ENCODE assay signal across 19 cellular contexts in the genomic region with DNA sequence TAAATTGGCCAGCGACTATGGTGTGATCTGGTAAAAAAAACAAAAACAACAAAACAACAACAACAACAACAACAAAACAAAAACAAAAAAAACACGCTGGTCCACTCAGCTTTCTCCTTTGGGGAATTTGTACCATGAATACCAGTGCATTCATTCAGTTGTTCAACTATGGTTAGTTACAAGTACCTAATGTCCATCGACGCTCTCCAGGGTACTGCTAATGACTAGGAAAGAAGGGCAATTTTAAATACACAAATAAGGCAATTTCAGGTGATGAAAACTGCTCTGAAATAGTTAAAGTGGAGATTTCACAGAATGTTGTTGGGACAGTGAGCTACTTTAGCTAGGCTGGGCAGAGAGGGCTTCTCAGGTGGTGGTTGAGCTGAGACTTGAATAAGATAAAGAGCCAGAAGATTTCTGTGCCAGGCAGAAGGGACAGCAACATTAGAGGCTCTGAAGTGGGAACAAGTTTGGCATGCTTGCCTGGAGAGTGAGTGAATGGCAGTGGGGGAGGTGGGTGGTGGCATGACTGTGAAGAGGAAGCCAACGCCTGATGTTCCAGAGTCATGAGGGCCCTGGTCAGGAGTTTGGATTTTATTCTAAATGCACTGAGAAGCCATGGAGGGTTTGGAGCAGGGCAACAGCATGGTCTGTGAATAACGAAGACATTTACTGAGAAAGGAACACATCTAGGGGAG. TPM values are rescaled to one million over a fixed set of nuclear protein-coding genes. Genes with fewer than 3 reads are reported as not detected.
A peak's percentile ranks its signal among the peaks of the same experiment; 100 is the strongest.
DNase-seq lines count a peak whose midpoint lies in the region; ATAC-seq and TF ChIP-seq lines count a peak whose summit lies in the region.
"Had no signal": no experiment of that assay in that cellular context is flagged by ENCODE, and none has a peak within 500 bp of the region (broad histone marks: within the 10 kb centered on the region; RNA-seq: fewer than 3 reads in every experiment).

No MANE protein-coding gene starts in this region.

- H4K8ac ChIP-seq in IMR-90 (ENCODE audit: low read depth in 2 of 2, low read length in 2 of 2): no peak overlapping the region

- no peak overlapping the region for H4K91ac ChIP-seq in IMR-90 (ENCODE audit: insufficient read depth, low read depth, low read length)

- no peaks in the 10 kb centered on the region for H3K36me3 ChIP-seq in right atrium auricular region
- no peaks in the 10 kb centered on the region for H3K36me3 ChIP-seq in IMR-90 (ENCODE audit: control insufficient read depth, insufficient read depth, low read length)
- H3K36me3 ChIP-seq in osteoblast (ENCODE audit: insufficient read depth, low read length): no peaks in the 10 kb centered on the region
- H3K36me3 ChIP-seq in body of pancreas (replicated peaks in 1 of 2; ENCODE audit: insufficient read depth in 1 of 2, low read depth in 2 of 2): no peaks in the 10 kb centered on the region
- H3K36me3 ChIP-seq: SJSA1 had no signal

- H3K4me3 ChIP-seq in right atrium auricular region: no peak overlapping the region
- no peak overlapping the region for H3K4me3 ChIP-seq in IMR-90 (ENCODE audit: insufficient read depth, low read depth, low read length)
- H3K4me3 ChIP-seq in osteoblast (ENCODE audit: insufficient read depth, low read length): no peak overlapping the region
- H3K4me3 ChIP-seq in body of pancreas: no peak overlapping the region
- H3K4me3 ChIP-seq: BLaER1, SJSA1 had no signal

- no TSS peak for BruUV-seq in IMR-90 (replicated peaks; lab: Mats Ljungman, UMichigan)

- TF ChIP-seq POLR2A in IMR-90 (IDR thresholded peaks at IDR 0.05; ENCODE audit: low read depth, low read length): no peak
- TF ChIP-seq POLR2A in body of pancreas (IDR thresholded peaks at IDR 0.05): no peak

- H3K23ac ChIP-seq in IMR-90 (ENCODE audit: low read depth, low read length): no peak overlapping the region

- no peak overlapping the region for H3K56ac ChIP-seq in IMR-90 (ENCODE audit: extremely low read depth, insufficient read depth, low read length)

- H2BK5ac ChIP-seq in IMR-90 (ENCODE audit: low read depth, low read length, poor library complexity, severe bottlenecking): no peak overlapping the region

- no peak overlapping the region for H2AK5ac ChIP-seq in IMR-90 (ENCODE audit: low read depth, low read length)

- 95% methylated on average over 2 of the region's 6 CpGs; no CpG with 5 or more reads in 1 of the 2 experiments for WGBS in IMR-90 (ENCODE audit: extremely low coverage in 2 of 2, insufficient read length in 1 of 2), 2 experiments
- WGBS in body of pancreas, 2 donors: 87 to 89% methylated on average over 6 of the region's 6 CpGs

- intact Hi-C loops in Right ventricle myocardium inferior (cut with DNase I): no loop called here
- intact Hi-C loops in IMR-90 (cut with micrococcal nuclease): no loop called here
- intact Hi-C loops in body of pancreas (cut with DNase I): no loop called here

- no peak for DNase-seq in Right ventricle myocardium inferior (ENCODE audit: missing footprints)
- no peak for DNase-seq in right atrium auricular region (ENCODE audit: low spot score)
- no peak for DNase-seq in IMR-90
- peak; percentile 15 for DNase-seq in dermis blood vessel endothelial cell
- peak; percentile 11 for DNase-seq in osteoblast (ENCODE audit: insufficient read length, low spot score, missing footprints)
- no peak for DNase-seq in NCI-H226
- DNase-seq in NCI-H2081 (lab: John Stamatoyannopoulos, UW): no peak
- DNase-seq in body of pancreas: no peak
- DNase-seq: 8988T; CD4-positive, alpha-beta memory T cell; DMS153; NCI-H1417; NCI-H187; NCI-H2227 treated with DMSO at 0.1 percent for 48 hours; NCI-H524 had no signal

- no peak overlapping the region for H2BK20ac ChIP-seq in IMR-90 (ENCODE audit: low read depth, low read length)

- no peak overlapping the region for H3K4ac ChIP-seq in IMR-90 (ENCODE audit: low read depth, low read length)

- H3K9me3 ChIP-seq in right atrium auricular region (no peaks in the 10 kb centered on the region), IMR-90 (ENCODE audit: control insufficient read depth, insufficient read depth, low read length) (no peaks in the 10 kb centered on the region), osteoblast (ENCODE audit: low read depth, low read length) (no peaks in the 10 kb centered on the region), body of pancreas (no peaks in the 10 kb centered on the region)
- H3K9me3 ChIP-seq: BLaER1, SJSA1 had no signal

- no peaks in the 10 kb centered on the region for H3K9me1 ChIP-seq in IMR-90 (ENCODE audit: insufficient read depth, low read length)

- no peak overlapping the region for H3K18ac ChIP-seq in IMR-90 (ENCODE audit: low read depth, low read length)

- dilution Hi-C loops in IMR-90 (cut with HindIII; ENCODE audit: low sequenced_read_pairs, unreplicated experiment): no loop called here

- no peak overlapping the region for H2BK120ac ChIP-seq in IMR-90 (ENCODE audit: low read depth, low read length)

- H2AK9ac ChIP-seq in IMR-90 (replicated peaks; ENCODE audit: low read depth, low read length, poor library complexity): no peak overlapping the region

- no peaks in the 10 kb centered on the region for H3K79me2 ChIP-seq in osteoblast (ENCODE audit: insufficient read depth, low read length)

- no peak overlapping the region for H3K4me2 ChIP-seq in IMR-90 (ENCODE audit: low read depth, low read length)
- no peak overlapping the region for H3K4me2 ChIP-seq in osteoblast (ENCODE audit: insufficient read depth, low read length)
- H3K4me2 ChIP-seq: BLaER1, KMS-11 had no signal

- TF ChIP-seq CTCF in right atrium auricular region (IDR thresholded peaks at IDR 0.05) (no peak), IMR-90 (conservative IDR thresholded peaks at IDR 0.05; ENCODE audit: low read depth, low read length) (no peak), osteoblast (IDR thresholded peaks at IDR 0.05; ENCODE audit: extremely low read depth, low read depth, low read length) (no peak), body of pancreas (IDR thresholded peaks at IDR 0.05) (no peak)

- no peak overlapping the region for H4K5ac ChIP-seq in IMR-90 (ENCODE audit: low read depth, low read length)

- no peaks in the 10 kb centered on the region for H3K79me1 ChIP-seq in IMR-90 (ENCODE audit: low read depth in 1 of 2, low read length in 2 of 2)

- H3K27ac ChIP-seq in right atrium auricular region (peak overlapping the region in 1 of 2 donors; percentile 10), IMR-90 (ENCODE audit: insufficient read depth, low read length) (no peak overlapping the region), osteoblast (ENCODE audit: low read depth, low read length) (no peak overlapping the region), body of pancreas (no peak overlapping the region)
- H3K27ac ChIP-seq: BLaER1, KMS-11, RWPE1, SJSA1 had no signal

- ATAC-seq in Right ventricle myocardium inferior: peak; percentile 39
- no peak for ATAC-seq in IMR-90 (ENCODE audit: low read depth)
- ATAC-seq in body of pancreas: no peak

- H2AFZ ChIP-seq in IMR-90 (replicated peaks; ENCODE audit: low read length, poor library complexity) (no peak overlapping the region), osteoblast (ENCODE audit: low read length) (no peak overlapping the region)

- POLR2A ChIA-PET in IMR-90 (lab: Charles Lee; ENCODE audit: unreplicated experiment): no interaction called here

- no peak overlapping the region for H3K9ac ChIP-seq in IMR-90 (ENCODE audit: low read depth, low read length)
- H3K9ac ChIP-seq: BLaER1, KMS-11 had no signal

- H3K27me3 ChIP-seq in right atrium auricular region (no peaks in the 10 kb centered on the region), IMR-90 (ENCODE audit: control insufficient read depth, insufficient read depth, low read length) (no peaks in the 10 kb centered on the region), osteoblast (ENCODE audit: insufficient read depth, low read length) (no peaks in the 10 kb centered on the region), body of pancreas (no peaks in the 10 kb centered on the region)
- H3K27me3 ChIP-seq: BLaER1, SJSA1 had no signal

- no peak for TF ChIP-seq RAD21 in IMR-90 (IDR thresholded peaks at IDR 0.05; ENCODE audit: low read length)

- CTCF ChIA-PET in IMR-90 (lab: Yijun Ruan, JAX): no interaction called here

- H2BK15ac ChIP-seq in IMR-90 (ENCODE audit: low read depth, low read length): no peak overlapping the region

- no peaks in the 10 kb centered on the region for H3K4me1 ChIP-seq in right atrium auricular region
- peaks cover 4% of the 10 kb centered on the region; the same call in 1 of the 2 replicates for H3K4me1 ChIP-seq in IMR-90 (ENCODE audit: control insufficient read depth, insufficient read depth, low read length)
- peaks cover 19% of the 10 kb centered on the region for H3K4me1 ChIP-seq in osteoblast (ENCODE audit: insufficient read depth, low read length)
- H3K4me1 ChIP-seq in body of pancreas: no peaks in the 10 kb centered on the region
- H3K4me1 ChIP-seq: BLaER1 had no signal

- H4K20me1 ChIP-seq in IMR-90 (ENCODE audit: insufficient read depth, low read length) (no peaks in the 10 kb centered on the region), osteoblast (ENCODE audit: insufficient read depth, low read length) (no peaks in the 10 kb centered on the region)
- H4K20me1 ChIP-seq: BLaER1 had no signal

- H3K14ac ChIP-seq in IMR-90 (replicated peaks; ENCODE audit: low read depth, low read length): 0 out of 2 replicates have a peak overlapping the region, but pooled peaks have one; percentile 21

- in situ Hi-C loops in IMR-90 (cut with MboI; ENCODE audit: low sequenced_read_pairs): no loop called here

TF ChIP-seq in IMR-90, 13 proteins besides CTCF, POLR2A, EP300 and RAD21 (continues in another document):
- TF ChIP-seq, protein P1, sequence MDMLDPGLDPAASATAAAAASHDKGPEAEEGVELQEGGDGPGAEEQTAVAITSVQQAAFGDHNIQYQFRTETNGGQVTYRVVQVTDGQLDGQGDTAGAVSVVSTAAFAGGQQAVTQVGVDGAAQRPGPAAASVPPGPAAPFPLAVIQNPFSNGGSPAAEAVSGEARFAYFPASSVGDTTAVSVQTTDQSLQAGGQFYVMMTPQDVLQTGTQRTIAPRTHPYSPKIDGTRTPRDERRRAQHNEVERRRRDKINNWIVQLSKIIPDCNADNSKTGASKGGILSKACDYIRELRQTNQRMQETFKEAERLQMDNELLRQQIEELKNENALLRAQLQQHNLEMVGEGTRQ (IDR thresholded peaks at IDR 0.05; ENCODE audit: low read depth, low read length): no peak
- no peak for TF ChIP-seq CEBPB (IDR thresholded peaks at IDR 0.05; ENCODE audit: low read depth, low read length)

RNA-seq across cellular contexts. Expression of a gene that starts 45.8 kb away (rescaled TPM):
- total RNA-seq in Right ventricle myocardium inferior (66.1 TPM), right atrium auricular region (10 to 100 TPM; 21.2 to 36.3 TPM), IMR-90 (2012; rRNA removed) (13.4 and 24.4 TPM in 2 replicates), dermis blood vessel endothelial cell (18.0 and 47.2 TPM in 2 replicates), osteoblast (38.4 and 39.2 TPM in 2 replicates), body of pancreas (10 to 100 TPM; 14.8 to 20.2 TPM)
- polyA plus RNA-seq in IMR-90 (2012; rRNA removed): 21.9 and 40.7 TPM in 2 replicates
- polyA plus RNA-seq in IMR-90 (2012; cell fraction: cytosol; rRNA removed): 8.0 and 8.9 TPM in 2 replicates
- polyA plus RNA-seq in IMR-90 (2012; cell fraction: nucleus; rRNA removed; ENCODE audit: low replicate concordance): 2.2 and 19.3 TPM in 2 replicates

Comparison
In these comparisons a context has a peak if more than half of its experiments do, and no peak if none do; other contexts are left out.
1. DNase-seq: peak in dermis blood vessel endothelial cell (single experiment) and osteoblast (single experiment); none in Right ventricle myocardium inferior (single experiment), right atrium auricular region (single experiment), IMR-90 (single experiment), NCI-H226 (single experiment), NCI-H2081 (0 of 2) and body of pancreas (0 of 4).